27 cellular contexts compared by ENCODE assay signal in genomic region chr2:176392744-176393414, GRCh38.
DNase-seq lines count a peak whose midpoint lies in the region; ATAC-seq and TF ChIP-seq lines count a peak whose summit lies in the region.
"Had no signal": no experiment of that assay in that cellular context is flagged by ENCODE, and none has a peak within 500 bp of the region (broad histone marks: within the 10 kb centered on the region; RNA-seq: fewer than 3 reads in every experiment).

No MANE protein-coding gene starts in this region.

- H3K56ac ChIP-seq in mesendoderm (ENCODE audit: low read length), result no peak overlapping the region

- H3K9ac ChIP-seq in mesendoderm (ENCODE audit: low read length), result no peak overlapping the region
- H3K9ac ChIP-seq: neural progenitor cell had no signal

- no peak overlapping the region for H3K27ac Mint-ChIP-seq in Calu3 (ENCODE audit: unreplicated experiment)
- H3K27ac Mint-ChIP-seq: activated CD4-positive, alpha-beta T cell treated with anti-CD3 and anti-CD28 coated beads, Interleukin-2, amount 10 ng/mL, durations not matched to agents 24 days and 14 days; activated naive CD8-positive, alpha-beta T cell; memory B cell; neural progenitor cell had no signal

- H3K4me1 ChIP-seq in cardiac muscle cell (ENCODE audit: low read depth) (peaks cover 13% of the 10 kb centered on the region), mesendoderm (ENCODE audit: control insufficient read depth, low read depth, low read length) (no peaks in the 10 kb centered on the region), uterus (peaks cover 0 to 3% of the 10 kb centered on the region in 2 donors)
- H3K4me1 ChIP-seq: breast epithelium, neural progenitor cell had no signal

- H3K9me3 ChIP-seq in cardiac muscle cell (ENCODE audit: low read depth), result no peaks in the 10 kb centered on the region
- no peaks in the 10 kb centered on the region for H3K9me3 ChIP-seq in uterus
- H3K9me3 ChIP-seq: breast epithelium had no signal

- no peak for TF ChIP-seq POLR2A in uterus (IDR thresholded peaks at IDR 0.05)

- no peaks in the 10 kb centered on the region for H3K79me2 ChIP-seq in mesendoderm (ENCODE audit: control insufficient read depth, insufficient read depth, low read length)
- H3K79me2 ChIP-seq: hepatocyte had no signal

- H3K36me3 Mint-ChIP-seq in Calu3 (ENCODE audit: insufficient read depth, unreplicated experiment), result no peaks in the 10 kb centered on the region
- H3K36me3 Mint-ChIP-seq: activated naive CD8-positive, alpha-beta T cell; memory B cell; neural progenitor cell had no signal

- H4K5ac ChIP-seq in mesendoderm (ENCODE audit: low read length), result no peak overlapping the region

- H3K36me3 ChIP-seq in cardiac muscle cell (no peaks in the 10 kb centered on the region), mesendoderm (ENCODE audit: control insufficient read depth, insufficient read depth, low read length) (no peaks in the 10 kb centered on the region), uterus (no peaks in the 10 kb centered on the region)
- H3K36me3 ChIP-seq: neural progenitor cell had no signal

- H2BK15ac ChIP-seq in mesendoderm (replicated peaks; ENCODE audit: low read depth), result no peak overlapping the region

- H3K27ac ChIP-seq in cardiac muscle cell (peak overlapping the region; percentile 42), mesendoderm (ENCODE audit: low read depth, low read length) (no peak overlapping the region), uterus (peak overlapping the region; percentile 49 to 59)
- H3K27ac ChIP-seq: 22Rv1, breast epithelium, hepatocyte, neural progenitor cell had no signal

- H3K79me1 ChIP-seq in mesendoderm (ENCODE audit: low read length), result no peaks in the 10 kb centered on the region

- H3K27me3 Mint-ChIP-seq in Calu3 (ENCODE audit: unreplicated experiment), result no peaks in the 10 kb centered on the region

- H3K4me2 ChIP-seq in mesendoderm (ENCODE audit: low read length), result no peak overlapping the region
- H3K4me2 ChIP-seq: hepatocyte, neural progenitor cell had no signal

- peaks cover 12% of the 10 kb centered on the region for H3K4me1 Mint-ChIP-seq in Calu3 (ENCODE audit: low read depth, unreplicated experiment)
- H3K4me1 Mint-ChIP-seq: activated CD4-positive, alpha-beta T cell treated with anti-CD3 and anti-CD28 coated beads, Interleukin-2, amount 10 ng/mL, durations not matched to agents 24 days and 14 days; memory B cell; neural progenitor cell; stimulated activated naive CD8-positive, alpha-beta T cell treated with anti-CD3 and anti-CD28 coated beads, Interleukin-15, amount 100 ng/mL, for 72 hours had no signal

- H2AK5ac ChIP-seq in mesendoderm (ENCODE audit: low read length), result no peak overlapping the region

- ATAC-seq in HG03045 (IDR thresholded peaks at IDR 0.05; ENCODE audit: unreplicated experiment), result no peak
- ATAC-seq in HG03565 (IDR thresholded peaks at IDR 0.05; ENCODE audit: unreplicated experiment), result no peak
- ATAC-seq: HCT116; stimulated activated naive CD8-positive, alpha-beta T cell treated with anti-CD3 and anti-CD28 coated beads, Interleukin-15, amount 100 ng/mL, for 72 hours had no signal

- H2BK5ac ChIP-seq in mesendoderm (ENCODE audit: low read length), result no peak overlapping the region

- no peak overlapping the region for H3K23ac ChIP-seq in mesendoderm (ENCODE audit: low read length)

- no TSS peak for BruUV-seq in Calu3 (replicated peaks; lab: Mats Ljungman, UMichigan)

- no CpG with 5 or more reads among the region's 3 CpGs for WGBS in mesendoderm (ENCODE audit: extremely low coverage, insufficient coverage, low lambda C conversion rate)

- TF ChIP-seq CTCF in cardiac muscle cell (IDR thresholded peaks at IDR 0.05; ENCODE audit: low read depth, low read length) (no peak), uterus (IDR thresholded peaks at IDR 0.05) (no peak), Calu3 (IDR thresholded peaks at IDR 0.05; ENCODE audit: unreplicated experiment) (no peak)

- no peak overlapping the region for H3K4ac ChIP-seq in mesendoderm (ENCODE audit: low read depth, low read length)

- no peaks in the 10 kb centered on the region for H3K27me3 ChIP-seq in cardiac muscle cell
- no peaks in the 10 kb centered on the region for H3K27me3 ChIP-seq in mesendoderm (ENCODE audit: insufficient read depth, low read length, poor library complexity)
- H3K27me3 ChIP-seq in uterus, result no peaks in the 10 kb centered on the region
- H3K27me3 ChIP-seq: breast epithelium, hepatocyte, neural progenitor cell had no signal

- CTCF ChIA-PET in Calu3 (lab: Charles Lee), result no interaction called here

- peak; percentile 25 for DNase-seq in NCI-H2029 treated with DMSO at 0.1 percent for 48 hours (lab: John Stamatoyannopoulos, UW)
- no peak for DNase-seq in NCI-H2029 (lab: John Stamatoyannopoulos, UW)
- no peak for DNase-seq in cardiac muscle cell (ENCODE audit: low read depth in 1 of 2, low spot score in 1 of 2)
- peak; percentile 23 for DNase-seq in mesendoderm
- no peak for DNase-seq in uterus
- no peak for DNase-seq in Calu3
- DNase-seq: activated CD4-positive, alpha-beta T cell treated with anti-CD3 and anti-CD28 coated beads, Interleukin-2, amount 10 ng/mL, durations not matched to agents 24 days and 14 days; activated effector memory CD4-positive, alpha-beta T cell treated with Interleukin-2 at 50 U/mL for 16 hours; C1 segment of cervical spinal cord; COR-L47; DND-41; GF-D8; NCI-H1694; NCI-H69; RPMI8226; stimulated activated CD8-positive, alpha-beta memory T cell treated with anti-CD3 and anti-CD28 coated beads, Interleukin-4, amount 100 ng/mL, for 48 hours; stimulated activated naive CD8-positive, alpha-beta T cell treated with anti-CD3 and anti-CD28 coated beads, Interleukin-15, amount 100 ng/mL, for 72 hours; T1000 had no signal

- H2BK120ac ChIP-seq in mesendoderm (ENCODE audit: low read depth, low read length), result no peak overlapping the region

- H3K4me3 Mint-ChIP-seq in Calu3 (ENCODE audit: low read depth, unreplicated experiment), result no peak overlapping the region
- H3K4me3 Mint-ChIP-seq: activated CD4-positive, alpha-beta T cell treated with anti-CD3 and anti-CD28 coated beads, Interleukin-2, amount 10 ng/mL, durations not matched to agents 24 days and 14 days; activated naive CD8-positive, alpha-beta T cell; memory B cell; neural progenitor cell; stimulated activated naive CD8-positive, alpha-beta T cell treated with anti-CD3 and anti-CD28 coated beads, Interleukin-15, amount 100 ng/mL, for 72 hours had no signal

- no peaks in the 10 kb centered on the region for H3K9me3 Mint-ChIP-seq in Calu3 (ENCODE audit: low read depth, unreplicated experiment)
- H3K9me3 Mint-ChIP-seq: activated CD4-positive, alpha-beta T cell treated with anti-CD3 and anti-CD28 coated beads, Interleukin-2, amount 10 ng/mL, durations not matched to agents 24 days and 14 days; memory B cell; neural progenitor cell; stimulated activated naive CD8-positive, alpha-beta T cell treated with anti-CD3 and anti-CD28 coated beads, Interleukin-15, amount 100 ng/mL, for 72 hours had no signal

- no peak overlapping the region for H3K18ac ChIP-seq in mesendoderm (ENCODE audit: low read length)

- H3K4me3 ChIP-seq in cardiac muscle cell (no peak overlapping the region), mesendoderm (ENCODE audit: low read length) (no peak overlapping the region), uterus (no peak overlapping the region)
- H3K4me3 ChIP-seq: breast epithelium, hepatocyte, neural progenitor cell had no signal

- intact Hi-C loops in uterus (cut with DNase I; ENCODE audit: low total_unique reads), result no loop called here
- intact Hi-C loops in Calu3 (cut with micrococcal nuclease; ENCODE audit: unreplicated experiment), result no loop called here

- H4K8ac ChIP-seq in mesendoderm (ENCODE audit: low read depth, low read length), result no peak overlapping the region

Comparison
In these comparisons a context has a peak if more than half of its experiments do, and no peak if none do; other contexts are left out.
1. DNase-seq: peak in NCI-H2029 treated with DMSO at 0.1 percent for 48 hours (single experiment) and mesendoderm (single experiment); none in NCI-H2029 (single experiment), cardiac muscle cell (0 of 2), uterus (0 of 2) and Calu3 (single experiment).